8 cellular contexts compared by ENCODE assay signal in genomic region chr7:20477091-20477490, GRCh38.
"Had no signal": no experiment of that assay in that cellular context is flagged by ENCODE, and none has a peak within 500 bp of the region (broad histone marks: within the 10 kb centered on the region; RNA-seq: fewer than 3 reads in every experiment).

No MANE protein-coding gene starts in this region.

- FAIRE-seq: G401.6, GM12878, GM12891, GM12892, GM18507, GM19239 had no signal

- H3K4me3 ChIP-seq: GM12878 had no signal

- DNase-seq: GDM1, GF-D8 had no signal
